9 cellular contexts compared by ENCODE assay signal in the genomic region with DNA sequence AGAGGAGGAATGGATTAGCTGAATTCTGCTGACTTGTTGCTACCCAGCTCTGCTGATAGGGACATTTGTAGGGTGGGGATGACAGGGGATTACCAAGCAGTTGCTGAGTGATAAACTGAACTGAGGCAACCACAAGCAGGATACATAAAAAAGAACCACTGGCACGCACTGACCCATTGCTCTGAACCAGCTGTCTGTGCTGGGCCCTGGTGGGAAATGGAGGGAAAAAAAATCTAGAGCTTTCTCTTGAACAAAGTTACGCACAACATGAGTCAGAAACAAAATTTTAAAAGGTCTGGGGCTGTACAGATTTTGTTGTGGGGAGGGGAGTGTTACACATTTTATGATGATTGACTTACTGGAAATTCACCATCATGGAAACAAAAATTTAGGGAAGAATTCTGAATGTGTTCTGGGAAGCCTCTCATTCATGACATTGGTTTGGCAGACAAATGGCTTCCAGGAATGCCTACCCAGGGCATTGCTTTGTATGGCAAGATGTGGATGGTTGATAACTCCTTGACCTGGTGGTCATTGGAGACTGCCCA. TPM values are rescaled to one million over a fixed set of nuclear protein-coding genes. Genes with fewer than 3 reads are reported as not detected.
A peak's percentile ranks its signal among the peaks of the same experiment; 100 is the strongest.
DNase-seq lines count a peak whose midpoint lies in the region; ATAC-seq lines count a peak whose summit lies in the region.
"Had no signal": no experiment of that assay in that cellular context is flagged by ENCODE, and none has a peak within 500 bp of the region (broad histone marks: within the 10 kb centered on the region; RNA-seq: fewer than 3 reads in every experiment).

No MANE protein-coding gene starts in this region.

- H3K4me1 ChIP-seq in CD4-positive, alpha-beta memory T cell (ENCODE audit: insufficient read depth, low read length): peaks cover 6% of the 10 kb centered on the region

- DNase-seq in SK-N-MC (ENCODE audit: low read depth, low spot score) (no peak), iris pigment epithelial cell (ENCODE audit: low read depth) (peak; percentile 70), superior temporal gyrus (ENCODE audit: extremely low spot score) (no peak), occipital lobe (lab: John Stamatoyannopoulos, UW) (no peak)
- no peak for DNase-seq in CD4-positive, alpha-beta memory T cell
- no peak for DNase-seq in stimulated activated CD8-positive, alpha-beta memory T cell treated with anti-CD3 and anti-CD28 coated beads, Interleukin-4, amount 100 ng/mL, for 48 hours

- H3K4me3 ChIP-seq in SK-N-MC: peak overlapping the region; percentile 67
- no peak overlapping the region for H3K4me3 ChIP-seq in CD4-positive, alpha-beta memory T cell (ENCODE audit: low read length in 2 of 2)

- peak overlapping the region; percentile 91 for H3K27ac ChIP-seq in SK-N-MC
- no peak overlapping the region for H3K27ac ChIP-seq in CD4-positive, alpha-beta memory T cell (ENCODE audit: low read depth, low read length)

- intact Hi-C loops in CD4-positive, alpha-beta memory T cell (cut with micrococcal nuclease): loop anchor here (5.0 kb wide), 1 partner anchor 34 kb away; no protein-coding TSS in a partner anchor

- H3K36me3 ChIP-seq in SK-N-MC (ENCODE audit: insufficient read depth, low read length): no peaks in the 10 kb centered on the region
- H3K36me3 ChIP-seq in CD4-positive, alpha-beta memory T cell (ENCODE audit: insufficient read depth, low read length): no peaks in the 10 kb centered on the region

- H3K9ac ChIP-seq in SK-N-MC (ENCODE audit: insufficient read length): no peak overlapping the region

- no peaks in the 10 kb centered on the region for H3K9me3 Mint-ChIP-seq in CD4-positive, alpha-beta memory T cell
- H3K9me3 Mint-ChIP-seq: neural crest cell had no signal

- ATAC-seq in GM19023 (IDR thresholded peaks at IDR 0.05; ENCODE audit: unreplicated experiment): peak; percentile 92
- peak; percentile 91 for ATAC-seq in HG02852 (IDR thresholded peaks at IDR 0.05; ENCODE audit: unreplicated experiment)

- H3K27me3 ChIP-seq in CD4-positive, alpha-beta memory T cell (ENCODE audit: insufficient read depth, low read length): no peaks in the 10 kb centered on the region

- CTCF ChIA-PET in CD4-positive, alpha-beta memory T cell (lab: Charles Lee; ENCODE audit: partially characterized antibody): no interaction called here

- H3K27me3 Mint-ChIP-seq in CD4-positive, alpha-beta memory T cell: no peaks in the 10 kb centered on the region

- no peaks in the 10 kb centered on the region for H3K9me3 ChIP-seq in SK-N-MC (ENCODE audit: low read depth, low read length)
- H3K9me3 ChIP-seq in CD4-positive, alpha-beta memory T cell (ENCODE audit: control insufficient read depth in 1 of 2, low read length in 2 of 2): no peaks in the 10 kb centered on the region

- POLR2A ChIA-PET in CD4-positive, alpha-beta memory T cell (lab: Charles Lee; ENCODE audit: partially characterized antibody): no interaction called here

- H3K4me1 Mint-ChIP-seq in CD4-positive, alpha-beta memory T cell: peaks cover 16 to 49% (median 31%) of the 10 kb centered on the region in 4 donors

- no peaks in the 10 kb centered on the region for H3K36me3 Mint-ChIP-seq in CD4-positive, alpha-beta memory T cell

- H3K27ac Mint-ChIP-seq in CD4-positive, alpha-beta memory T cell: no peak overlapping the region

- no peak overlapping the region for H3K4me3 Mint-ChIP-seq in CD4-positive, alpha-beta memory T cell
- H3K4me3 Mint-ChIP-seq: neural crest cell had no signal

RNA-seq across cellular contexts. Expression of gene FOXO3, which starts 37.7 kb away (rescaled TPM):
- 10 to 100 TPM; 26.4 to 27.0 TPM for total RNA-seq in CD4-positive, alpha-beta memory T cell
- polyA plus RNA-seq in CD4-positive, alpha-beta memory T cell: 10 to 100 TPM; 18.3 to 23.7 TPM
- total RNA-seq in occipital lobe: 56.0 TPM
